1 cellular context compared by ENCODE assay signal in the genomic region with DNA sequence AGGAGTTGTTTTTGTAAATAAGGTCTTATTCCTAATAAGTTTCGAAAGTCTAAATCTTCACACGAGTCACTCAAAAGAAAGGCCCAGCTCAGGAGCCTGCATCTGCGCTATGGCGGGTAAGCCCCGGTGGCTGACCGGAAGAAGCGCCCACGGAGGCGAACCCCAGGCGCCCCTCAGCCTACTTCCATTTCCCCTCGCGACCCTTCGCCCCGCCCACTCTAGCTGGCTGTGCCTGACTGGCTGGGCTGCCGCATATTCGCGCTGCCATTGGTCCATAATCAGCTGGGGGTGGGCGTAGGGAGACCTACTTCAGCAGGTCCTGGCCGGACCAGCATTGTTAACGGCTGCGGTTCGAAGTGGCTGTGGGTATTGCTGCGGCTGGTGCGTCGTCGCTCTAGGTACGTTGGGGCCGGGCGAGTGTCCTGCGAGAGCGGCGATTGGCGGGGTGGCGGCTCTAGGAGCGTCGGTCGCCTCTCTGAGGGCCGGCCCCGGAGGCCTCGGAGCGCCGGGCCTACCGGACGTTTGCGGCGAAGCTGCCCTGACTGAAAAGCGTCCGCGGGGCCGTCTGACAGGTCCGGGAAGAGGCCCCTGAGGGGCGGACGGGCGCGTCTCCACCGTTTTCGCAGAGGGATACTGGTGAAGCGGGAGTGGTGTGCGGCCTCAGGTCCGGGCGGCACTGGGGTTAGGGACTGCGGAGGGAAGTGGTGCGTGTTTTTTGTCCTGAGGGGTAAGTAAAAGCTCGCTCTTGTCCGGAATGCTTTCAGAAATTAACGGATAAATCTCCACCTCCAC.
A peak's percentile ranks its signal among the peaks of the same experiment; 100 is the strongest.
TF ChIP-seq lines count a peak whose summit lies in the region.

ATF7IP2 (plus strand) TSS at position 337 of the 792 bp plus-strand sequence. CDS start 44,560 bp downstream, outside the sequence.

TF ChIP-seq in WTC11, 78 proteins besides CTCF, POLR2A, EP300 and RAD21 (continued from another document):
- TF ChIP-seq, protein P1, sequence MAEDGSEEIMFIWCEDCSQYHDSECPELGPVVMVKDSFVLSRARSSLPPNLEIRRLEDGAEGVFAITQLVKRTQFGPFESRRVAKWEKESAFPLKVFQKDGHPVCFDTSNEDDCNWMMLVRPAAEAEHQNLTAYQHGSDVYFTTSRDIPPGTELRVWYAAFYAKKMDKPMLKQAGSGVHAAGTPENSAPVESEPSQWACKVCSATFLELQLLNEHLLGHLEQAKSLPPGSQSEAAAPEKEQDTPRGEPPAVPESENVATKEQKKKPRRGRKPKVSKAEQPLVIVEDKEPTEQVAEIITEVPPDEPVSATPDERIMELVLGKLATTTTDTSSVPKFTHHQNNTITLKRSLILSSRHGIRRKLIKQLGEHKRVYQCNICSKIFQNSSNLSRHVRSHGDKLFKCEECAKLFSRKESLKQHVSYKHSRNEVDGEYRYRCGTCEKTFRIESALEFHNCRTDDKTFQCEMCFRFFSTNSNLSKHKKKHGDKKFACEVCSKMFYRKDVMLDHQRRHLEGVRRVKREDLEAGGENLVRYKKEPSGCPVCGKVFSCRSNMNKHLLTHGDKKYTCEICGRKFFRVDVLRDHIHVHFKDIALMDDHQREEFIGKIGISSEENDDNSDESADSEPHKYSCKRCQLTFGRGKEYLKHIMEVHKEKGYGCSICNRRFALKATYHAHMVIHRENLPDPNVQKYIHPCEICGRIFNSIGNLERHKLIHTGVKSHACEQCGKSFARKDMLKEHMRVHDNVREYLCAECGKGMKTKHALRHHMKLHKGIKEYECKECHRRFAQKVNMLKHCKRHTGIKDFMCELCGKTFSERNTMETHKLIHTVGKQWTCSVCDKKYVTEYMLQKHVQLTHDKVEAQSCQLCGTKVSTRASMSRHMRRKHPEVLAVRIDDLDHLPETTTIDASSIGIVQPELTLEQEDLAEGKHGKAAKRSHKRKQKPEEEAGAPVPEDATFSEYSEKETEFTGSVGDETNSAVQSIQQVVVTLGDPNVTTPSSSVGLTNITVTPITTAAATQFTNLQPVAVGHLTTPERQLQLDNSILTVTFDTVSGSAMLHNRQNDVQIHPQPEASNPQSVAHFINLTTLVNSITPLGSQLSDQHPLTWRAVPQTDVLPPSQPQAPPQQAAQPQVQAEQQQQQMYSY (CRISPR knock-in tag; IDR thresholded peaks at IDR 0.05), result no peak
- TF ChIP-seq, protein P2, sequence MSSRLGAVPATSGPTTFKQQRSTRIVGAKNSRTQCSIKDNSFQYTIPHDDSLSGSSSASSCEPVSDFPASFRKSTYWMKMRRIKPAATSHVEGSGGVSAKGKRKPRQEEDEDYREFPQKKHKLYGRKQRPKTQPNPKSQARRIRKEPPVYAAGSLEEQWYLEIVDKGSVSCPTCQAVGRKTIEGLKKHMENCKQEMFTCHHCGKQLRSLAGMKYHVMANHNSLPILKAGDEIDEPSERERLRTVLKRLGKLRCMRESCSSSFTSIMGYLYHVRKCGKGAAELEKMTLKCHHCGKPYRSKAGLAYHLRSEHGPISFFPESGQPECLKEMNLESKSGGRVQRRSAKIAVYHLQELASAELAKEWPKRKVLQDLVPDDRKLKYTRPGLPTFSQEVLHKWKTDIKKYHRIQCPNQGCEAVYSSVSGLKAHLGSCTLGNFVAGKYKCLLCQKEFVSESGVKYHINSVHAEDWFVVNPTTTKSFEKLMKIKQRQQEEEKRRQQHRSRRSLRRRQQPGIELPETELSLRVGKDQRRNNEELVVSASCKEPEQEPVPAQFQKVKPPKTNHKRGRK (CRISPR knock-in tag; IDR thresholded peaks at IDR 0.05; ENCODE audit: borderline replicate concordance), result no peak
- TF ChIP-seq, protein P3, sequence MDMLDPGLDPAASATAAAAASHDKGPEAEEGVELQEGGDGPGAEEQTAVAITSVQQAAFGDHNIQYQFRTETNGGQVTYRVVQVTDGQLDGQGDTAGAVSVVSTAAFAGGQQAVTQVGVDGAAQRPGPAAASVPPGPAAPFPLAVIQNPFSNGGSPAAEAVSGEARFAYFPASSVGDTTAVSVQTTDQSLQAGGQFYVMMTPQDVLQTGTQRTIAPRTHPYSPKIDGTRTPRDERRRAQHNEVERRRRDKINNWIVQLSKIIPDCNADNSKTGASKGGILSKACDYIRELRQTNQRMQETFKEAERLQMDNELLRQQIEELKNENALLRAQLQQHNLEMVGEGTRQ (CRISPR knock-in tag; IDR thresholded peaks at IDR 0.05), result peak; percentile 33; the same call in 1 of the 2 replicates
- no peak for TF ChIP-seq ZNF416 (CRISPR knock-in tag; IDR thresholded peaks at IDR 0.05)
- TF ChIP-seq ZNF281 (CRISPR knock-in tag; IDR thresholded peaks at IDR 0.05), result no peak
- TF ChIP-seq STAT6 (CRISPR knock-in tag; conservative IDR thresholded peaks at IDR 0.05; ENCODE audit: low read depth), result no peak
- TF ChIP-seq ERG (CRISPR knock-in tag; IDR thresholded peaks at IDR 0.05), result no peak
- TF ChIP-seq RELA (CRISPR knock-in tag; IDR thresholded peaks at IDR 0.05; ENCODE audit: borderline replicate concordance), result no peak
- no peak for TF ChIP-seq TEAD1 (CRISPR knock-in tag; IDR thresholded peaks at IDR 0.05)
- peak; percentile 97 for TF ChIP-seq SP1 (CRISPR knock-in tag; conservative IDR thresholded peaks at IDR 0.05)
- TF ChIP-seq SOX15 (CRISPR knock-in tag; IDR thresholded peaks at IDR 0.05), result no peak
- TF ChIP-seq JAZF1 (CRISPR knock-in tag; IDR thresholded peaks at IDR 0.05), result no peak
- no peak for TF ChIP-seq CBFB (CRISPR knock-in tag; IDR thresholded peaks at IDR 0.05; ENCODE audit: low read depth)
- peak; percentile 89; the same call in 1 of the 2 replicates for TF ChIP-seq FOXP1 (CRISPR knock-in tag; IDR thresholded peaks at IDR 0.05; ENCODE audit: borderline replicate concordance)
- TF ChIP-seq TP53 (CRISPR knock-in tag; IDR thresholded peaks at IDR 0.05), result no peak
- TF ChIP-seq, protein P4, sequence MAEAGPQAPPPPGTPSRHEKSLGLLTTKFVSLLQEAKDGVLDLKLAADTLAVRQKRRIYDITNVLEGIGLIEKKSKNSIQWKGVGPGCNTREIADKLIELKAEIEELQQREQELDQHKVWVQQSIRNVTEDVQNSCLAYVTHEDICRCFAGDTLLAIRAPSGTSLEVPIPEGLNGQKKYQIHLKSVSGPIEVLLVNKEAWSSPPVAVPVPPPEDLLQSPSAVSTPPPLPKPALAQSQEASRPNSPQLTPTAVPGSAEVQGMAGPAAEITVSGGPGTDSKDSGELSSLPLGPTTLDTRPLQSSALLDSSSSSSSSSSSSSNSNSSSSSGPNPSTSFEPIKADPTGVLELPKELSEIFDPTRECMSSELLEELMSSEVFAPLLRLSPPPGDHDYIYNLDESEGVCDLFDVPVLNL (CRISPR knock-in tag; IDR thresholded peaks at IDR 0.05; ENCODE audit: borderline replicate concordance, low read depth), result no peak
- TF ChIP-seq AFF4 (CRISPR knock-in tag; IDR thresholded peaks at IDR 0.05; ENCODE audit: borderline replicate concordance), result no peak
- TF ChIP-seq NFYB (CRISPR knock-in tag; conservative IDR thresholded peaks at IDR 0.05; ENCODE audit: low read depth), result peak; percentile 81
- TF ChIP-seq, protein P5, sequence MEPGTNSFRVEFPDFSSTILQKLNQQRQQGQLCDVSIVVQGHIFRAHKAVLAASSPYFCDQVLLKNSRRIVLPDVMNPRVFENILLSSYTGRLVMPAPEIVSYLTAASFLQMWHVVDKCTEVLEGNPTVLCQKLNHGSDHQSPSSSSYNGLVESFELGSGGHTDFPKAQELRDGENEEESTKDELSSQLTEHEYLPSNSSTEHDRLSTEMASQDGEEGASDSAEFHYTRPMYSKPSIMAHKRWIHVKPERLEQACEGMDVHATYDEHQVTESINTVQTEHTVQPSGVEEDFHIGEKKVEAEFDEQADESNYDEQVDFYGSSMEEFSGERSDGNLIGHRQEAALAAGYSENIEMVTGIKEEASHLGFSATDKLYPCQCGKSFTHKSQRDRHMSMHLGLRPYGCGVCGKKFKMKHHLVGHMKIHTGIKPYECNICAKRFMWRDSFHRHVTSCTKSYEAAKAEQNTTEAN (CRISPR knock-in tag; IDR thresholded peaks at IDR 0.05), result no peak
